In genomic region chr2:44836174-44836573, GRCh38 we compare ENCODE assay signal across 12 cellular contexts.
DNase-seq lines count a peak whose midpoint lies in the region; ATAC-seq and TF ChIP-seq lines count a peak whose summit lies in the region.
"Had no signal": no experiment of that assay in that cellular context is flagged by ENCODE, and none has a peak within 500 bp of the region (broad histone marks: within the 10 kb centered on the region; RNA-seq: fewer than 3 reads in every experiment).

No MANE protein-coding gene starts in this region.

- H3K27ac Mint-ChIP-seq in CD4-positive, alpha-beta T cell: no peak overlapping the region

- peak; percentile 40 for ATAC-seq in GM19025 (IDR thresholded peaks at IDR 0.05; ENCODE audit: low read depth, unreplicated experiment)
- ATAC-seq in CD4-positive, alpha-beta T cell (ENCODE audit: poor library complexity): no peak
- ATAC-seq: left colon had no signal

- H3K9me3 Mint-ChIP-seq in CD4-positive, alpha-beta T cell: no peaks in the 10 kb centered on the region
- H3K9me3 Mint-ChIP-seq: central memory CD8-positive, alpha-beta T cell had no signal

- POLR2A ChIA-PET in CD4-positive, alpha-beta T cell (lab: Charles Lee): no interaction called here

- H3K36me3 Mint-ChIP-seq in CD4-positive, alpha-beta T cell (ENCODE audit: low read depth): no peaks in the 10 kb centered on the region

- no peaks in the 10 kb centered on the region for H3K4me1 Mint-ChIP-seq in CD4-positive, alpha-beta T cell (ENCODE audit: low read depth)
- H3K4me1 Mint-ChIP-seq: central memory CD8-positive, alpha-beta T cell had no signal

- DNase-seq in GM06990 (ENCODE audit: extremely low read depth, insufficient read length): peak; percentile 48
- peak; percentile 37 for DNase-seq in HT1080 (ENCODE audit: low read depth)
- peak; percentile 2 for DNase-seq in glomerular visceral epithelial cell (ENCODE audit: extremely low spot score)
- DNase-seq in NCI-H2107 (lab: John Stamatoyannopoulos, UW): no peak
- no peak for DNase-seq in CD4-positive, alpha-beta T cell
- DNase-seq in superior temporal gyrus (ENCODE audit: extremely low spot score): no peak
- DNase-seq in NCI-H1694 treated with DMSO at 0.1 percent for 48 hours (lab: John Stamatoyannopoulos, UW): no peak
- DNase-seq: left colon, SIG-M5 had no signal

- CTCF ChIA-PET in CD4-positive, alpha-beta T cell (lab: Charles Lee): interaction anchor here (0.5 kb wide), 1 partner anchor 21 kb away, joined by 3 read pairs; no protein-coding TSS in a partner anchor

- no peaks in the 10 kb centered on the region for H3K9me3 ChIP-seq in CD4-positive, alpha-beta T cell (ENCODE audit: control insufficient read depth, low read length)

- H3K27me3 Mint-ChIP-seq in CD4-positive, alpha-beta T cell: no peaks in the 10 kb centered on the region

- no peak for TF ChIP-seq CTCF in GM06990 (IDR thresholded peaks at IDR 0.05; ENCODE audit: insufficient read depth, low read length, poor library complexity, severe bottlenecking)
- no peak for TF ChIP-seq CTCF in CD4-positive, alpha-beta T cell (IDR thresholded peaks at IDR 0.05)

- H3K4me3 ChIP-seq in GM06990 (replicated peaks; ENCODE audit: low read depth, low read length): no peak overlapping the region

- H3K27ac ChIP-seq in CD4-positive, alpha-beta T cell (ENCODE audit: low read depth, low read length): no peak overlapping the region
- H3K27ac ChIP-seq: C4-2B had no signal

- intact Hi-C loops in CD4-positive, alpha-beta T cell (cut with DNase I, micrococcal nuclease): no loop called here

- no peaks in the 10 kb centered on the region for H3K27me3 ChIP-seq in GM06990 (replicated peaks; ENCODE audit: control insufficient read depth, insufficient read depth, low read length)
- no peaks in the 10 kb centered on the region for H3K27me3 ChIP-seq in CD4-positive, alpha-beta T cell (ENCODE audit: control insufficient read depth, insufficient read depth, low read length)

- no peak overlapping the region for H3K4me3 Mint-ChIP-seq in CD4-positive, alpha-beta T cell
- H3K4me3 Mint-ChIP-seq: central memory CD8-positive, alpha-beta T cell had no signal

- H3K36me3 ChIP-seq in GM06990 (ENCODE audit: control insufficient read depth, insufficient read depth, low read length): no peaks in the 10 kb centered on the region

Comparison
In these comparisons a context has a peak if more than half of its experiments do, and no peak if none do; other contexts are left out.
1. DNase-seq: peak in GM06990 (single experiment), HT1080 (single experiment) and glomerular visceral epithelial cell (single experiment); none in NCI-H2107 (single experiment), CD4-positive, alpha-beta T cell (0 of 10), superior temporal gyrus (single experiment) and NCI-H1694 treated with DMSO at 0.1 percent for 48 hours (single experiment).